In the genomic region with DNA sequence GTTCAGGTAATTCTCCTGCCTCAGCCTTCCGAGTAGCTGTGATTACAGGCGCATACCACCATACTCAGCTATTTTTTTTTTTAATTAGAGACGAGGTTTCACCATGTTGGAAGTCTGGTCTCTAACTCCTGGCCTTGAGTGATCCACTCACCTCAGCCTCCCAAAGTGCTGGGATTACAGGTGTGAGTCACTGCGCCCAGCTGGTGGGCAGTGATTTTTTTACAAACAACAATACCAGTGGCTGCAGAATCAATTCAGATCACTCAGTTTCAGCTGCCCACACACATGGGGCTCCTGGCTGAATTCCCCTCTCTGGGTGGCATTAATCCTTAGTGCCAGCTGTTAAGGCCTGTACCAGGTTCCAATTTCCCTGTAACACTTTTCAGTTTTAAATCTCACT, we compare ENCODE assay signal across 26 cellular contexts.
"Had no signal": no experiment of that assay in that cellular context is flagged by ENCODE, and none has a peak within 500 bp of the region (broad histone marks: within the 10 kb centered on the region; RNA-seq: fewer than 3 reads in every experiment).

No MANE protein-coding gene starts in this region.

- H3K9me3 Mint-ChIP-seq: memory B cell had no signal

- H3K27ac ChIP-seq: epithelial cell of prostate, esophagus muscularis mucosa, gastrocnemius medialis, heart right ventricle, left ventricle myocardium inferior, lower lobe of right lung, neutrophil, psoas muscle, right lobe of liver, stomach had no signal

- H3K4me1 ChIP-seq: gastrocnemius medialis, heart right ventricle, left ventricle myocardium inferior, lower lobe of right lung, psoas muscle, right lobe of liver, stomach had no signal

- DNase-seq: cortex of kidney; effector memory CD4-positive, alpha-beta T cell; gastrocnemius medialis; heart right ventricle; hypothalamus; immature natural killer cell; left cardiac atrium; left ventricle myocardium inferior; lower lobe of right lung; midbrain; naive B cell; psoas muscle; retina; right lobe of liver; stimulated activated CD4-positive, alpha-beta T cell treated with anti-CD3 and anti-CD28 coated beads, Interleukin-2, amount 100 ng/mL, for 24 hours; stimulated activated CD4-positive, alpha-beta T cell treated with anti-CD3 and anti-CD28 coated beads, Interleukin-4, amount 100 ng/mL, for 4 hours; stimulated activated naive CD4-positive, alpha-beta T cell; stomach; substantia nigra had no signal

- H3K36me3 ChIP-seq: esophagus muscularis mucosa, gastrocnemius medialis, heart right ventricle, left ventricle myocardium inferior, lower lobe of right lung, neutrophil, right lobe of liver, stomach had no signal

- ATAC-seq: gastrocnemius medialis, heart right ventricle, left cardiac atrium, lower lobe of right lung, psoas muscle, right lobe of liver had no signal

- H3K9me3 ChIP-seq: right lobe of liver had no signal

- H3K27me3 Mint-ChIP-seq: memory B cell had no signal

- H3K36me3 Mint-ChIP-seq: memory B cell, naive B cell, type B pancreatic cell had no signal

- H3K27ac Mint-ChIP-seq: immature natural killer cell, memory B cell, naive B cell, nephron, type B pancreatic cell had no signal

- H3K4me3 Mint-ChIP-seq: immature natural killer cell, memory B cell, naive B cell, nephron, type B pancreatic cell had no signal

- H3K27me3 ChIP-seq: dorsolateral prefrontal cortex, esophagus muscularis mucosa, gastrocnemius medialis, heart right ventricle, neutrophil, right lobe of liver, stomach had no signal

- H3K4me1 Mint-ChIP-seq: nephron had no signal

- H3K4me3 ChIP-seq: dorsolateral prefrontal cortex, esophagus muscularis mucosa, gastrocnemius medialis, heart right ventricle, left ventricle myocardium inferior, lower lobe of right lung, psoas muscle, right lobe of liver, stomach had no signal
